In the genomic region with DNA sequence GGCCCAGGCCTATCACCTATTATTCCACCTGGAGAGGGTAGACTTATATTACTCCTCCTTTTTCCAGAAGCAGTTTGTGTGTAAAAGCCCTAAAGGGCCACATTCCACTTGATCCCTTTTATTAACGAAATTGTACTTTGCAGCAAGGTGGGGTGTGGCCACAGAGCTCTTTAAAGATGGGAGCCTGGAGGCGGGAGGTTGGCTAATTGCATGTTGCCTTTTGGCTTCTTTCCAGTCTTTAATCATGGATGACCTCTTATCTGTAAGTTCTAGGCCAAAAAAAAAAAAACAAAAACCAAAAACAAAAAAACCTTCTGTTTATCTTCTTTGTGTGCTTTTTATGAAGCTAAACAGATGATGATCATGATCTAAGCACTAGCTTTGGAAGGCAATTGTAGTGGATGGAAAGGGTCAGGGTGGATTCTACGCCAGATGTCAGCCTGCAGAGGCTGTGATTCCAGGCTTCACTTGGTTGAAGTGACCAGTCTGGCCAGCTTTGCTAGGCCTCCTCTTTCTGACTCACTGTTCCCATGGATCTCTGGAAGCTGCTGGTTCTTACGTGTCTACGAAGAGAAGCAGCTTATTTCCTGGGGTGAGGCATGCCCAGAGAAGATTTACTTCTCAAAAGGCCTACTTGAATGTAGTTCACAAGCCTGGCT, we compare ENCODE assay signal across 11 cellular contexts.
DNase-seq lines count a peak whose midpoint lies in the region; ATAC-seq and TF ChIP-seq lines count a peak whose summit lies in the region.
"Had no signal": no experiment of that assay in that cellular context is flagged by ENCODE, and none has a peak within 500 bp of the region (broad histone marks: within the 10 kb centered on the region; RNA-seq: fewer than 3 reads in every experiment).

No MANE protein-coding gene starts in this region.

- H2BK20ac ChIP-seq in H9 (ENCODE audit: low read depth, low read length, poor library complexity, severe bottlenecking), result no peak overlapping the region

- no peaks in the 10 kb centered on the region for H3K9me3 Mint-ChIP-seq in H9
- H3K9me3 Mint-ChIP-seq in CD4-positive, alpha-beta memory T cell, result no peaks in the 10 kb centered on the region

- H2BK15ac ChIP-seq in H9 (ENCODE audit: low read depth, low read length), result no peak overlapping the region

- H3K9me3 ChIP-seq in H9 (ENCODE audit: control insufficient read depth, low read depth, low read length) (no peaks in the 10 kb centered on the region), stomach (no peaks in the 10 kb centered on the region)
- no peaks in the 10 kb centered on the region for H3K9me3 ChIP-seq in CD4-positive, alpha-beta memory T cell (ENCODE audit: control insufficient read depth in 1 of 2, low read length in 2 of 2)

- DNase-seq in H9 (no peak), astrocyte of the hippocampus (ENCODE audit: low read depth, low spot score) (peak; percentile 66), inferior parietal cortex (ENCODE audit: extremely low spot score) (peak; percentile 7), stomach (peak; percentile 33), RPMI8226 (no peak), DMS114 treated with DMSO at 0.1 percent for 48 hours (lab: John Stamatoyannopoulos, UW; ENCODE audit: unreplicated experiment) (no peak)
- DNase-seq in CD4-positive, alpha-beta memory T cell, result no peak
- DNase-seq: activated CD8-positive, alpha-beta memory T cell treated with anti-CD3 and anti-CD28 coated beads for 24 hours had no signal

- no peak for TF ChIP-seq EP300 in stomach (IDR thresholded peaks at IDR 0.05)

- no peak overlapping the region for H3K9ac ChIP-seq in H9 (ENCODE audit: extremely low read depth, insufficient read length, low read length)

- H3K27ac Mint-ChIP-seq in H9, result no peak overlapping the region
- H3K27ac Mint-ChIP-seq in CD4-positive, alpha-beta memory T cell, result no peak overlapping the region

- H3K14ac ChIP-seq in H9 (ENCODE audit: insufficient read depth, low read length), result no peak overlapping the region

- H3K23me2 ChIP-seq in H9 (ENCODE audit: insufficient read length, low read depth, low read length, poor library complexity, severe bottlenecking), result no peaks in the 10 kb centered on the region

- no peak overlapping the region for H2AK5ac ChIP-seq in H9 (ENCODE audit: insufficient read length, low read length)

- H3K4me3 ChIP-seq in stomach, result no peak overlapping the region
- no peak overlapping the region for H3K4me3 ChIP-seq in CD4-positive, alpha-beta memory T cell (ENCODE audit: low read length in 2 of 2)

- intact Hi-C loops in stomach (cut with DNase I; ENCODE audit: low total_unique reads), result no loop called here
- intact Hi-C loops in CD4-positive, alpha-beta memory T cell (cut with micrococcal nuclease), result no loop called here

- no peak overlapping the region for H4K8ac ChIP-seq in H9 (replicated peaks; ENCODE audit: insufficient read length, low read depth, low read length)

- H2BK12ac ChIP-seq in H9 (ENCODE audit: insufficient read length, low read depth, low read length), result no peak overlapping the region

- H3K27ac ChIP-seq in H9 (ENCODE audit: insufficient read length, low read depth, low read length) (no peak overlapping the region), stomach (peak overlapping the region in 4 of 5 donors; percentile 42 to 69 (median 56))
- no peak overlapping the region for H3K27ac ChIP-seq in CD4-positive, alpha-beta memory T cell (ENCODE audit: low read depth, low read length)

- H3K4me3 Mint-ChIP-seq in H9, result no peak overlapping the region
- H3K4me3 Mint-ChIP-seq in CD4-positive, alpha-beta memory T cell, result no peak overlapping the region

- H3K56ac ChIP-seq in H9 (ENCODE audit: insufficient read length, low read depth, low read length), result no peak overlapping the region

- no peak overlapping the region for H3K23ac ChIP-seq in H9 (ENCODE audit: insufficient read length, low read depth, low read length)

- no peak overlapping the region for H4K91ac ChIP-seq in H9 (ENCODE audit: insufficient read length, low read depth, low read length)

- 0 out of 2 replicates have a peak, but pooled peaks cover 2% of the 10 kb centered on the region for H3K79me2 ChIP-seq in H9 (ENCODE audit: insufficient read depth, low read length)

- H3K36me3 ChIP-seq in stomach, result no peaks in the 10 kb centered on the region
- H3K36me3 ChIP-seq in CD4-positive, alpha-beta memory T cell (ENCODE audit: insufficient read depth, low read length), result no peaks in the 10 kb centered on the region

- H3T11ph ChIP-seq in H9 (ENCODE audit: low read length), result no peak overlapping the region

- peaks cover 11 to 18% of the 10 kb centered on the region in 2 experiments for H3K4me1 Mint-ChIP-seq in H9
- no peaks in the 10 kb centered on the region for H3K4me1 Mint-ChIP-seq in CD4-positive, alpha-beta memory T cell

- no peak for TF ChIP-seq POLR2A in stomach (IDR thresholded peaks at IDR 0.05)

- H2AFZ ChIP-seq in H9 (ENCODE audit: low read length), result no peak overlapping the region

- peak overlapping the region; percentile 8 for H4K5ac ChIP-seq in H9 (ENCODE audit: insufficient read length, low read depth, low read length)

- H3K27me3 ChIP-seq in H9 (ENCODE audit: insufficient read depth, low read length) (no peaks in the 10 kb centered on the region), stomach (no peaks in the 10 kb centered on the region)
- H3K27me3 ChIP-seq in CD4-positive, alpha-beta memory T cell (ENCODE audit: insufficient read depth, low read length), result no peaks in the 10 kb centered on the region

- H3K4me1 ChIP-seq in H9 (ENCODE audit: insufficient read depth, low read length) (no peaks in the 10 kb centered on the region), stomach (peaks cover 5 to 14% (median 9%) of the 10 kb centered on the region in 4 donors)
- H3K4me1 ChIP-seq in CD4-positive, alpha-beta memory T cell (ENCODE audit: insufficient read depth, low read length), result no peaks in the 10 kb centered on the region

- no peak overlapping the region for H2BK120ac ChIP-seq in H9 (ENCODE audit: low read depth, low read length, poor library complexity, severe bottlenecking)

- TF ChIP-seq CTCF in H9 (conservative IDR thresholded peaks at IDR 0.05), result no peak
- no peak for TF ChIP-seq CTCF in stomach (IDR thresholded peaks at IDR 0.05)

- POLR2A ChIA-PET in CD4-positive, alpha-beta memory T cell (lab: Charles Lee; ENCODE audit: partially characterized antibody), result no interaction called here

- no peaks in the 10 kb centered on the region for H3K27me3 Mint-ChIP-seq in H9 (ENCODE audit: low read depth)
- peaks cover 0 to 1% of the 10 kb centered on the region in 2 donors for H3K27me3 Mint-ChIP-seq in CD4-positive, alpha-beta memory T cell

- H2BK5ac ChIP-seq in H9 (ENCODE audit: insufficient read length, low read length), result no peak overlapping the region

- no peaks in the 10 kb centered on the region for H3K36me3 Mint-ChIP-seq in H9 (ENCODE audit: insufficient read depth in 1 of 3, low read depth in 3 of 3)
- no peaks in the 10 kb centered on the region for H3K36me3 Mint-ChIP-seq in CD4-positive, alpha-beta memory T cell

- WGBS in H9 (ENCODE audit: extremely low coverage, insufficient read length, low lambda C conversion rate), result no CpG with 5 or more reads among the region's 5 CpGs
- WGBS in stomach, 5 donors, result 51 to 72% (median 61%) methylated on average over 5 of the region's 5 CpGs

- H3K79me1 ChIP-seq in H9 (ENCODE audit: insufficient read depth, low read depth, low read length, poor library complexity, severe bottlenecking), result no peaks in the 10 kb centered on the region

- CTCF ChIA-PET in CD4-positive, alpha-beta memory T cell (lab: Charles Lee; ENCODE audit: partially characterized antibody), result interaction anchor here (1.2 kb wide), 1 partner anchor 54 kb away, joined by 3 read pairs; no protein-coding TSS in a partner anchor

- no peak overlapping the region for H3K4ac ChIP-seq in H9 (ENCODE audit: low read depth, low read length)

- no peak overlapping the region for H3K18ac ChIP-seq in H9 (ENCODE audit: insufficient read length, low read depth, low read length)

- no peaks in the 10 kb centered on the region for H4K20me1 ChIP-seq in H9 (ENCODE audit: control insufficient read depth, insufficient read depth, insufficient read length)

- no peak for ATAC-seq in HG03469 (IDR thresholded peaks at IDR 0.05; ENCODE audit: unreplicated experiment)
- ATAC-seq: HCT116, Panc1 had no signal

- H3K4me2 ChIP-seq in H9 (ENCODE audit: insufficient read depth, insufficient read length, low read length), result no peak overlapping the region

Comparison
In these comparisons a context has a peak if more than half of its experiments do, and no peak if none do; other contexts are left out.
1. DNase-seq: peak in astrocyte of the hippocampus (single experiment), inferior parietal cortex (single experiment) and stomach (single experiment); none in H9 (single experiment), RPMI8226 (single experiment), DMS114 treated with DMSO at 0.1 percent for 48 hours (single experiment) and CD4-positive, alpha-beta memory T cell (0 of 5).
2. H3K27ac ChIP-seq: peak in stomach (4 of 5); none in H9 (single experiment) and CD4-positive, alpha-beta memory T cell (single experiment).